In the genomic region with DNA sequence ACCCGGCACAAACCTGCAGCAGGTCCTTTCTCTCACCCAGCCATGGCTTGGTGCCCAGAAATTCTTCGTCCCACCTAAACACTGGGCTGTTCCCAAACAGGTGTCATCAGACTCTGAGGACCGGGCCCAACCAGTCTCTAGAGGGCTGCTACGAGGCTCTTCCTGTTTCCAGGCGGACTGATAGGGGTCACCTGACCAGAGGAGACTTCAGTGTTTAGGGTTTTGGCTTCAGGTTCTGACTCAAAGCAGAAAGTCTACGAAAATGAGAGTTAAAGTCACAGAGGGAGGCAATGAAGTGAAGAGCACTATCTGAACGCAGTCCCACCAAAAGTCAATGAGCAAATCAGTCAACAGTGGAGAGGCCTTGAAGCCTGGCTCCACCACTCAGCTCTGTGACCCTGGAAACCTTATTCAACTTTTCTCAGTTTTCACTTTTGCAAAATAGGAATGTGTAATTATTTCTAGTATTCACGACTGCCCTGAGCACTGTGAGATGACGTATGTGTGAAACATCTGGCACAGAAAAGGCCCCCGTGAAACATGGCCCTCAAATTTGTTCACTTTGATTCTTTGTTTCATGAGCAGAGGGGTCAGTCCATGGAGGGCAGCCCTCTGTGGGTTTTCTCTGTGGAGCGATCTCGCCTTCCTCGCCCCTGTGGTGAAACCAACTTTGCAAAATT, we compare ENCODE assay signal across 11 cellular contexts.
DNase-seq lines count a peak whose midpoint lies in the region; ATAC-seq and TF ChIP-seq lines count a peak whose summit lies in the region.
"Had no signal": no experiment of that assay in that cellular context is flagged by ENCODE, and none has a peak within 500 bp of the region (broad histone marks: within the 10 kb centered on the region; RNA-seq: fewer than 3 reads in every experiment).

No MANE protein-coding gene starts in this region.

- no peak for TF ChIP-seq CTCF in osteocyte (IDR thresholded peaks at IDR 0.05)

- H3K27me3 Mint-ChIP-seq in osteocyte (ENCODE audit: unreplicated experiment) = peaks cover 11% of the 10 kb centered on the region
- H3K27me3 Mint-ChIP-seq: stimulated activated naive CD8-positive, alpha-beta T cell treated with anti-CD3 and anti-CD28 coated beads, Interleukin-15, Interleukin-2, amounts not matched to agents 100 ng/mL and 50 ng/mL, for 24 hours had no signal

- no peak overlapping the region for H3K27ac Mint-ChIP-seq in osteocyte (ENCODE audit: unreplicated experiment)
- H3K27ac Mint-ChIP-seq: stimulated activated naive CD8-positive, alpha-beta T cell treated with anti-CD3 and anti-CD28 coated beads, Interleukin-15, Interleukin-2, amounts not matched to agents 100 ng/mL and 50 ng/mL, for 24 hours had no signal

- H3K4me1 Mint-ChIP-seq in osteocyte (ENCODE audit: unreplicated experiment) = no peaks in the 10 kb centered on the region

- POLR2A ChIA-PET in HEK293T (lab: Yijun Ruan, JAX) = no interaction called here

- no peaks in the 10 kb centered on the region for H3K9me3 Mint-ChIP-seq in osteocyte (ENCODE audit: unreplicated experiment)
- H3K9me3 Mint-ChIP-seq: stimulated activated naive CD8-positive, alpha-beta T cell treated with anti-CD3 and anti-CD28 coated beads, Interleukin-15, Interleukin-2, amounts not matched to agents 100 ng/mL and 50 ng/mL, for 24 hours had no signal

- no peak overlapping the region for H3K4me3 Mint-ChIP-seq in osteocyte (ENCODE audit: unreplicated experiment)
- H3K4me3 Mint-ChIP-seq: stimulated activated naive CD8-positive, alpha-beta T cell treated with anti-CD3 and anti-CD28 coated beads, Interleukin-15, Interleukin-2, amounts not matched to agents 100 ng/mL and 50 ng/mL, for 24 hours had no signal

- H3K36me3 Mint-ChIP-seq in osteocyte (ENCODE audit: unreplicated experiment) = no peaks in the 10 kb centered on the region

- DNase-seq in osteocyte (ENCODE audit: extremely low spot score, unreplicated experiment) (peak; percentile 42), AML-193 (lab: John Stamatoyannopoulos, UW) (no peak), HEK293T (ENCODE audit: extremely low spot score) (no peak), GM03348 (ENCODE audit: low spot score) (no peak), kidney tubule cell (ENCODE audit: low spot score) (no peak)
- DNase-seq: mammary epithelial cell had no signal

- ATAC-seq in GM18873 (IDR thresholded peaks at IDR 0.05; ENCODE audit: low FRiP score, unreplicated experiment) (peak; percentile 92), GM21619 (IDR thresholded peaks at IDR 0.05; ENCODE audit: unreplicated experiment) (peak; percentile 87), HG03342 (IDR thresholded peaks at IDR 0.05; ENCODE audit: unreplicated experiment) (peak; percentile 90)
- ATAC-seq: HepG2 had no signal

- CTCF ChIA-PET in HEK293T (lab: Yijun Ruan, JAX) = no interaction called here

TF ChIP-seq in HEK293T, 16 proteins besides CTCF, POLR2A, EP300 and RAD21:
- no peak for TF ChIP-seq SP1 (IDR thresholded peaks at IDR 0.05)
- TF ChIP-seq, protein P1, sequence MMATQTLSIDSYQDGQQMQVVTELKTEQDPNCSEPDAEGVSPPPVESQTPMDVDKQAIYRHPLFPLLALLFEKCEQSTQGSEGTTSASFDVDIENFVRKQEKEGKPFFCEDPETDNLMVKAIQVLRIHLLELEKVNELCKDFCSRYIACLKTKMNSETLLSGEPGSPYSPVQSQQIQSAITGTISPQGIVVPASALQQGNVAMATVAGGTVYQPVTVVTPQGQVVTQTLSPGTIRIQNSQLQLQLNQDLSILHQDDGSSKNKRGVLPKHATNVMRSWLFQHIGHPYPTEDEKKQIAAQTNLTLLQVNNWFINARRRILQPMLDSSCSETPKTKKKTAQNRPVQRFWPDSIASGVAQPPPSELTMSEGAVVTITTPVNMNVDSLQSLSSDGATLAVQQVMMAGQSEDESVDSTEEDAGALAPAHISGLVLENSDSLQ (IDR thresholded peaks at IDR 0.05) = no peak
- no peak for TF ChIP-seq SUZ12 (IDR thresholded peaks at IDR 0.05)
- TF ChIP-seq BHLHE40 (IDR thresholded peaks at IDR 0.05; ENCODE audit: borderline replicate concordance) = no peak
- TF ChIP-seq L3MBTL2 (conservative IDR thresholded peaks at IDR 0.05) = no peak
- TF ChIP-seq CTBP1 (IDR thresholded peaks at IDR 0.05; ENCODE audit: borderline replicate concordance) = no peak
- TF ChIP-seq TARDBP (IDR thresholded peaks at IDR 0.05) = no peak
- TF ChIP-seq ZNF384 (IDR thresholded peaks at IDR 0.05) = no peak
- TF ChIP-seq LEF1 (IDR thresholded peaks at IDR 0.05; ENCODE audit: borderline replicate concordance) = no peak
- TF ChIP-seq FOXM1 (IDR thresholded peaks at IDR 0.05; ENCODE audit: borderline replicate concordance) = no peak
- no peak for TF ChIP-seq ARNT (IDR thresholded peaks at IDR 0.05)
- no peak for TF ChIP-seq NFRKB (IDR thresholded peaks at IDR 0.05)
- no peak for TF ChIP-seq ELF4 (IDR thresholded peaks at IDR 0.05)
- TF ChIP-seq HDGF (IDR thresholded peaks at IDR 0.05; ENCODE audit: borderline replicate concordance) = no peak
- no peak for TF ChIP-seq FOXK2 (IDR thresholded peaks at IDR 0.05)
- no peak for TF ChIP-seq FOXA1 (IDR thresholded peaks at IDR 0.05)
